In the genomic region with DNA sequence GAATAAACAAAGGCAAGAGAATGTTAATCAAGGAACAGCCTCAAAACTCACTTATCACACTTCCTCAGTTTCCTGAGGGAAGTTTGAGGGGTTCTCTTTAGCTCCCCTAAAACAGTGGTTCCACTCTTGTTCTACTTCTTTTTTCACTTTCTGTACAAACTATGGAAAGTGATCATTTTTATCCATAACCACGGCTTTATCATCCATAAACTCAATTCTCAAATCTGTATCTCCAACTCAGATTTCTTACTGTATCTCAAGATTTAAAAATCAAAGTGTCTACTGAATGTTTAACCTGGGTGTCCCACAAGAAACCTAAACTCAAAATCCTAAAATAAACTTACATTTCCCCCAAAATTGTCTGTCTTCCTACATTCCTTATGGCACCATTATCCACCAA, we compare ENCODE assay signal across 1 cellular context.
TF ChIP-seq lines count a peak whose summit lies in the region.

No MANE protein-coding gene starts in this region.

TF ChIP-seq in endothelial cell of umbilical vein, 7 proteins besides CTCF, POLR2A, EP300 and RAD21:
- no peak for TF ChIP-seq FOS (IDR thresholded peaks at IDR 0.05; ENCODE audit: borderline replicate concordance, insufficient read depth, low read length)
- no peak for TF ChIP-seq MAX (IDR thresholded peaks at IDR 0.05; ENCODE audit: insufficient read depth, insufficient read length)
- TF ChIP-seq JUN (IDR thresholded peaks at IDR 0.05; ENCODE audit: borderline replicate concordance, insufficient read depth, insufficient read length, low read depth), result no peak
- peak; percentile 18 for TF ChIP-seq POLR2AphosphoS5 (IDR thresholded peaks at IDR 0.05; ENCODE audit: insufficient read depth, low read depth, low read length)
- no peak for TF ChIP-seq GATA2 (IDR thresholded peaks at IDR 0.05; ENCODE audit: insufficient read depth, insufficient read length, low read depth, low read length)
